In genomic region chrX:123320622-123321021, GRCh38 we compare ENCODE assay signal across 28 cellular contexts.
"Had no signal": no experiment of that assay in that cellular context is flagged by ENCODE, and none has a peak within 500 bp of the region (broad histone marks: within the 10 kb centered on the region; RNA-seq: fewer than 3 reads in every experiment).

No MANE protein-coding gene starts in this region.

- H3K9me3 ChIP-seq: stomach, suprapubic skin, testis, thoracic aorta, thyroid gland, tibial artery, tibial nerve, transverse colon, upper lobe of left lung, uterus, vagina had no signal

- H3K4me1 ChIP-seq: stomach, suprapubic skin, testis, thyroid gland, tibial artery, tibial nerve, transverse colon, upper lobe of left lung, uterus, vagina had no signal

- H3K27ac Mint-ChIP-seq: stimulated activated effector memory CD8-positive, alpha-beta T cell treated with anti-CD3 and anti-CD28 coated beads, Interleukin-12 subunit alpha, Interleukin-12 subunit beta, amount 100 ng/mL, for 72 hours; stimulated activated memory B cell treated with anti-CD40 and anti-IgM and Interleukin-4, amounts not matched to agents 10 μg/mL and 1 μg/mL and 100 μg/mL, for 72 hours; stimulated activated naive B cell treated with anti-CD40 and anti-IgM and Interleukin-4, amounts not matched to agents 10 μg/mL and 1 μg/mL and 100 μg/mL, for 72 hours; stimulated activated naive CD8-positive, alpha-beta T cell treated with anti-CD3 and anti-CD28 coated beads, Interleukin-15, amount 100 ng/mL, for 72 hours; stimulated activated naive CD8-positive, alpha-beta T cell treated with anti-CD3 and anti-CD28 coated beads, Interleukin-15, Interleukin-2, amounts not matched to agents 100 ng/mL and 50 ng/mL, for 24 hours; type B pancreatic cell had no signal

- H3K4me1 Mint-ChIP-seq: stimulated activated effector memory CD8-positive, alpha-beta T cell treated with anti-CD3 and anti-CD28 coated beads, Interleukin-12 subunit alpha, Interleukin-12 subunit beta, amount 100 ng/mL, for 72 hours; stimulated activated memory B cell treated with anti-CD40 and anti-IgM and Interleukin-4, amounts not matched to agents 10 μg/mL and 1 μg/mL and 100 μg/mL, for 72 hours; stimulated activated naive B cell treated with anti-CD40 and anti-IgM and Interleukin-4, amounts not matched to agents 10 μg/mL and 1 μg/mL and 100 μg/mL, for 72 hours; stimulated activated naive CD8-positive, alpha-beta T cell treated with anti-CD3 and anti-CD28 coated beads, Interleukin-15, amount 100 ng/mL, for 72 hours had no signal

- H3K36me3 ChIP-seq: stomach, suprapubic skin, thoracic aorta, thyroid gland, tibial artery, tibial nerve, transverse colon, upper lobe of left lung, uterus, vagina had no signal

- H3K27me3 Mint-ChIP-seq: stimulated activated memory B cell treated with anti-CD40 and anti-IgM and Interleukin-4, amounts not matched to agents 10 μg/mL and 1 μg/mL and 100 μg/mL, for 72 hours; stimulated activated naive B cell treated with anti-CD40 and anti-IgM and Interleukin-4, amounts not matched to agents 10 μg/mL and 1 μg/mL and 100 μg/mL, for 72 hours; stimulated activated naive CD8-positive, alpha-beta T cell treated with anti-CD3 and anti-CD28 coated beads, Interleukin-15, amount 100 ng/mL, for 72 hours; stimulated activated naive CD8-positive, alpha-beta T cell treated with anti-CD3 and anti-CD28 coated beads, Interleukin-15, Interleukin-2, amounts not matched to agents 100 ng/mL and 50 ng/mL, for 24 hours; type B pancreatic cell had no signal

- ATAC-seq: stimulated activated effector memory CD8-positive, alpha-beta T cell treated with anti-CD3 and anti-CD28 coated beads, Interleukin-12 subunit alpha, Interleukin-12 subunit beta, amount 100 ng/mL, for 72 hours; stimulated activated memory B cell treated with anti-CD40 and anti-IgM and Interleukin-4, amounts not matched to agents 10 μg/mL and 1 μg/mL and 100 μg/mL, for 72 hours; stimulated activated naive B cell treated with anti-CD40 and anti-IgM and Interleukin-4, amounts not matched to agents 10 μg/mL and 1 μg/mL and 100 μg/mL, for 72 hours; stimulated activated naive CD8-positive, alpha-beta T cell treated with anti-CD3 and anti-CD28 coated beads, Interleukin-15, amount 100 ng/mL, for 72 hours; stimulated activated naive CD8-positive, alpha-beta T cell treated with anti-CD3 and anti-CD28 coated beads, Interleukin-15, Interleukin-2, amounts not matched to agents 100 U/mL and 50 U/mL, for 24 hours had no signal

- H3K4me3 ChIP-seq: stomach, suprapubic skin, testis, thoracic aorta, thyroid gland, tibial artery, tibial nerve, transverse colon, upper lobe of left lung, uterus, vagina had no signal

- FAIRE-seq: urothelium cell line had no signal

- H3K36me3 Mint-ChIP-seq: stimulated activated effector memory CD8-positive, alpha-beta T cell treated with anti-CD3 and anti-CD28 coated beads, Interleukin-12 subunit alpha, Interleukin-12 subunit beta, amount 100 ng/mL, for 72 hours; stimulated activated memory B cell treated with anti-CD40 and anti-IgM and Interleukin-4, amounts not matched to agents 10 μg/mL and 1 μg/mL and 100 μg/mL, for 72 hours; stimulated activated naive B cell treated with anti-CD40 and anti-IgM and Interleukin-4, amounts not matched to agents 10 μg/mL and 1 μg/mL and 100 μg/mL, for 72 hours; type B pancreatic cell had no signal

- H3K4me3 Mint-ChIP-seq: stimulated activated effector memory CD8-positive, alpha-beta T cell treated with anti-CD3 and anti-CD28 coated beads, Interleukin-12 subunit alpha, Interleukin-12 subunit beta, amount 100 ng/mL, for 72 hours; stimulated activated memory B cell treated with anti-CD40 and anti-IgM and Interleukin-4, amounts not matched to agents 10 μg/mL and 1 μg/mL and 100 μg/mL, for 72 hours; stimulated activated naive B cell treated with anti-CD40 and anti-IgM and Interleukin-4, amounts not matched to agents 10 μg/mL and 1 μg/mL and 100 μg/mL, for 72 hours; stimulated activated naive CD8-positive, alpha-beta T cell treated with anti-CD3 and anti-CD28 coated beads, Interleukin-15, amount 100 ng/mL, for 72 hours; stimulated activated naive CD8-positive, alpha-beta T cell treated with anti-CD3 and anti-CD28 coated beads, Interleukin-15, Interleukin-2, amounts not matched to agents 100 ng/mL and 50 ng/mL, for 24 hours; type B pancreatic cell had no signal

- H3K27me3 ChIP-seq: stomach, suprapubic skin, testis, thyroid gland, tibial artery, transverse colon, upper lobe of left lung, uterus, vagina had no signal

- DNase-seq: stimulated activated CD4-positive, alpha-beta T cell treated with anti-CD3 and anti-CD28 coated beads, Interleukin-2, amount 100 ng/mL, for 48 hours; stimulated activated CD4-positive, alpha-beta T cell treated with anti-CD3 and anti-CD28 coated beads, Interleukin-4, amount 100 ng/mL, for 1 hour; stimulated activated CD4-positive, alpha-beta T cell treated with anti-CD3 and anti-CD28 coated beads, Interleukin-4, amount 100 ng/mL, for 24 hours; stimulated activated CD4-positive, alpha-beta T cell treated with anti-CD3 and anti-CD28 coated beads, Interleukin-4, amount 100 ng/mL, for 4 hours; stimulated activated CD8-positive, alpha-beta memory T cell treated with anti-CD3 and anti-CD28 coated beads, Interleukin-4, amount 100 ng/mL, for 48 hours; stimulated activated naive B cell treated with anti-CD40 and anti-IgM and Interleukin-4, amounts not matched to agents 10 μg/mL and 1 μg/mL and 100 μg/mL, for 72 hours; stimulated activated naive CD4-positive, alpha-beta T cell; stimulated activated naive CD4-positive, alpha-beta T cell treated with Interleukin-2 at 50 U/mL for 16 hours; stimulated activated naive CD8-positive, alpha-beta T cell treated with anti-CD3 and anti-CD28 coated beads, Interleukin-15, amount 100 ng/mL, for 72 hours; stimulated activated naive CD8-positive, alpha-beta T cell treated with anti-CD3 and anti-CD28 coated beads, Interleukin-15, Interleukin-2, amounts not matched to agents 100 U/mL and 50 U/mL, for 24 hours; stomach; substantia nigra; testis; thyroid gland; tibial artery; transverse colon; trophoblast cell; uterus had no signal

- H3K27ac ChIP-seq: stomach, suprapubic skin, testis, thoracic aorta, thyroid gland, tibial artery, tibial nerve, transverse colon, upper lobe of left lung, uterus, vagina had no signal

- H3K9me3 Mint-ChIP-seq: stimulated activated effector memory CD8-positive, alpha-beta T cell treated with anti-CD3 and anti-CD28 coated beads, Interleukin-12 subunit alpha, Interleukin-12 subunit beta, amount 100 ng/mL, for 72 hours; stimulated activated memory B cell treated with anti-CD40 and anti-IgM and Interleukin-4, amounts not matched to agents 10 μg/mL and 1 μg/mL and 100 μg/mL, for 72 hours; stimulated activated naive CD8-positive, alpha-beta T cell treated with anti-CD3 and anti-CD28 coated beads, Interleukin-15, amount 100 ng/mL, for 72 hours; stimulated activated naive CD8-positive, alpha-beta T cell treated with anti-CD3 and anti-CD28 coated beads, Interleukin-15, Interleukin-2, amounts not matched to agents 100 ng/mL and 50 ng/mL, for 24 hours had no signal
